Comparison of ENCODE assay signal across 1 cellular context in the genomic region with DNA sequence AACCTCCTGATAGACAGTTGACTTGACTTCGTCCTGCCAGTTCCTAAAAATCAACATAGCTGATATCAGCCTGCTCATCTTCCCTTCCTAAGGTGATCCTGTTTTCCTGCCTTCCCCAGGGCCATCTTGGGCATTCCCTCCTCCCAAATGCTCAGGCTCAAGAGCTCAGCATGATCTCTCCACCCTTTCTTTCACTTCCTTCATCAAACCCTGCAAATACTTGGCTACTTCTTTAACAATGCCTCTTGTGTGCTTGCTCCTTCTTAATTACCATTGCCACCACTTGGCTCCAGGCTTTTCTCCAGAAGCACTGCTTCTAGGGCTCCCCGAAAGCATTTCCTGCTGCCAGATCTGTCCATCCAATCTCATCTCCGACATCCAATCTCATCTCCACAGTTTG.
A peak's percentile ranks its signal among the peaks of the same experiment; 100 is the strongest.
TF ChIP-seq lines count a peak whose summit lies in the region.

No MANE protein-coding gene starts in this region.

TF ChIP-seq in H1, 55 proteins besides CTCF, POLR2A, EP300 and RAD21:
- TF ChIP-seq SUZ12 (IDR thresholded peaks at IDR 0.05; ENCODE audit: low read length) (no peak), YY1 (IDR thresholded peaks at IDR 0.05; ENCODE audit: low read depth, low read length) (peak; percentile 61; the same call in 1 of the 2 replicates), CBX8 (IDR thresholded peaks at IDR 0.05; ENCODE audit: borderline replicate concordance, low read depth, low read length) (no peak)
